19 cellular contexts compared by ENCODE assay signal in the genomic region with DNA sequence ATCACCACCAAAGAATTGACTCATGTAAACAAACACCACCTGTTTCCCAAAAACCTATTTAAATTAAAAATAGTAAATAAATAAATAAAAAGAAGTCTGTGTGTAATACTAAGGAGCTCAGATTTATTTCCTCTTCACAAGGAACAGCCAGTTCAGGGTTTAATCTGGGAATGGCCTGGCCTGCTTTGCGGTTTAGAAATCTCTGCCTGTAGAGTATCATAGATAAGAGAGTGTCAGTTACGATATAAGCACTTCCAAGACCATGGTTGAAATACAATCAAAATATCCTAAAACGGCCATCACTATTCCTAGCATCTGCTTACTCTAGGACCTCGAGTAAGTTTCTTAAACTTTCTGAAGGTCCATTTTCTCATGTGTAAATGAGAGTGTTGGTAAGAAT.
"Had no signal": no experiment of that assay in that cellular context is flagged by ENCODE, and none has a peak within 500 bp of the region (broad histone marks: within the 10 kb centered on the region; RNA-seq: fewer than 3 reads in every experiment).

No MANE protein-coding gene starts in this region.

- H3K9me3 ChIP-seq: gastrocnemius medialis, lower lobe of right lung had no signal

- DNase-seq: activated CD4-positive, alpha-beta T cell treated with anti-CD3 and anti-CD28 coated beads for 36 hours; activated CD4-positive, alpha-beta T cell treated with anti-CD3 and anti-CD28 coated beads, Interleukin-2, amount 50 U/mL, for 48 hours; activated gamma-delta T cell; amygdala; central memory CD4-positive, alpha-beta T cell; gastrocnemius medialis; head of caudate nucleus; lower lobe of right lung; occipital lobe; stimulated activated CD4-positive, alpha-beta T cell treated with anti-CD3 and anti-CD28 coated beads, Interleukin-15, amount 100 ng/mL, for 24 hours; stimulated activated CD4-positive, alpha-beta T cell treated with anti-CD3 and anti-CD28 coated beads, Interleukin-2, amount 100 ng/mL, for 48 hours; SW 1271; T-helper 2 cell; trophoblast cell had no signal

- H3K36me3 ChIP-seq: gastrocnemius medialis, lower lobe of right lung had no signal

- H3K36me3 Mint-ChIP-seq: activated naive CD4-positive, alpha-beta T cell treated with anti-CD3 and anti-CD28 coated beads, Interleukin-2, amount 50 U/mL, for 72 hours had no signal

- H3K4me3 Mint-ChIP-seq: activated CD4-positive, alpha-beta T cell treated with anti-CD3 and anti-CD28 coated beads for 36 hours; nephron; stimulated activated naive CD8-positive, alpha-beta T cell treated with anti-CD3 and anti-CD28 coated beads, Interleukin-15, Interleukin-2, amounts not matched to agents 100 ng/mL and 50 ng/mL, for 24 hours had no signal

- H3K27ac ChIP-seq: lower lobe of right lung had no signal

- H3K27ac Mint-ChIP-seq: activated CD4-positive, alpha-beta T cell treated with anti-CD3 and anti-CD28 coated beads for 36 hours; activated naive CD4-positive, alpha-beta T cell treated with anti-CD3 and anti-CD28 coated beads, Interleukin-2, amount 50 U/mL, for 72 hours; progenitor cell of endocrine pancreas; stimulated activated naive CD8-positive, alpha-beta T cell treated with anti-CD3 and anti-CD28 coated beads, Interleukin-15, Interleukin-2, amounts not matched to agents 100 ng/mL and 50 ng/mL, for 24 hours had no signal

- H3K27me3 ChIP-seq: gastrocnemius medialis had no signal

- H3K4me3 ChIP-seq: coronary artery, gastrocnemius medialis, lower lobe of right lung had no signal

- ATAC-seq: activated CD4-positive, alpha-beta T cell treated with anti-CD3 and anti-CD28 coated beads for 36 hours; activated naive CD4-positive, alpha-beta T cell treated with anti-CD3 and anti-CD28 coated beads, Interleukin-2, amount 50 U/mL, for 72 hours; lower lobe of right lung had no signal

- H3K27me3 Mint-ChIP-seq: activated CD4-positive, alpha-beta T cell treated with anti-CD3 and anti-CD28 coated beads for 36 hours; progenitor cell of endocrine pancreas had no signal

- H3K4me1 ChIP-seq: lower lobe of right lung had no signal

- H3K4me1 Mint-ChIP-seq: activated CD4-positive, alpha-beta T cell treated with anti-CD3 and anti-CD28 coated beads for 36 hours had no signal

- H3K9me3 Mint-ChIP-seq: stimulated activated naive CD8-positive, alpha-beta T cell treated with anti-CD3 and anti-CD28 coated beads, Interleukin-15, Interleukin-2, amounts not matched to agents 100 ng/mL and 50 ng/mL, for 24 hours had no signal
